11 cellular contexts compared by ENCODE assay signal in the genomic region with DNA sequence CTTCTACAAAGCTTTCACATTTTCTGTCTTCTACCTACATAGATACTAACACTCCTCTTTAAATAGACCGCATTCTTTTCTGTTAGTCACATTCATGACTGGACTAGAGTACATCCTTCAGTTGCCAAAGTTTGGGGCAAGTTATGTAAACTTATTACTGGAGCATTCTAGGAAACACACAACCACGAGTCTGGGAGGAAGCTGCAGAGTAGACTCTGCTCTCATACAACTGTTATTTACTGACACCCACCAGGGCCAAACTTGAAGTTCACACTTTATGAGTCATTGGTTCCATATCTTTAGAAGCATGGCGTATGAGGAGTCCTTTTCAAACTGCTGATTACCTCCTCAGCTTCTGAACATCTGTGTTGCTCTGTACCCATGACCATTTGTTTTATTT.
DNase-seq lines count a peak whose midpoint lies in the region; ATAC-seq and FAIRE-seq lines count a peak whose summit lies in the region.
"Had no signal": no experiment of that assay in that cellular context is flagged by ENCODE, and none has a peak within 500 bp of the region (broad histone marks: within the 10 kb centered on the region; RNA-seq: fewer than 3 reads in every experiment).

No MANE protein-coding gene starts in this region.

- ATAC-seq in HG03442 (IDR thresholded peaks at IDR 0.05; ENCODE audit: unreplicated experiment), result no peak
- no peak for ATAC-seq in activated CD8-positive, alpha-beta memory T cell treated with anti-CD3 and anti-CD28 coated beads, Interleukin-2, amount 10 ng/mL, durations not matched to agents 7 days and 5 days
- ATAC-seq in naive thymus-derived CD8-positive, alpha-beta T cell, result no peak
- ATAC-seq: WTC11 had no signal

- no peaks in the 10 kb centered on the region for H3K36me3 Mint-ChIP-seq in stimulated activated naive CD8-positive, alpha-beta T cell treated with anti-CD3 and anti-CD28 coated beads, Interleukin-15, Interleukin-2, amounts not matched to agents 100 ng/mL and 50 ng/mL, for 24 hours (ENCODE audit: low read depth)
- no peaks in the 10 kb centered on the region for H3K36me3 Mint-ChIP-seq in activated CD8-positive, alpha-beta memory T cell treated with anti-CD3 and anti-CD28 coated beads, Interleukin-2, amount 10 ng/mL, durations not matched to agents 7 days and 5 days
- peaks cover 0 to 3% (median 0%) of the 10 kb centered on the region in 3 donors for H3K36me3 Mint-ChIP-seq in naive thymus-derived CD8-positive, alpha-beta T cell

- H3K27ac Mint-ChIP-seq in stimulated activated naive CD8-positive, alpha-beta T cell treated with anti-CD3 and anti-CD28 coated beads, Interleukin-15, Interleukin-2, amounts not matched to agents 100 ng/mL and 50 ng/mL, for 24 hours, result peak overlapping the region; percentile 55
- no peak overlapping the region for H3K27ac Mint-ChIP-seq in activated CD8-positive, alpha-beta memory T cell treated with anti-CD3 and anti-CD28 coated beads, Interleukin-2, amount 10 ng/mL, durations not matched to agents 7 days and 5 days
- no peak overlapping the region for H3K27ac Mint-ChIP-seq in naive thymus-derived CD8-positive, alpha-beta T cell
- H3K27ac Mint-ChIP-seq: WTC11 had no signal

- no peaks in the 10 kb centered on the region for H3K4me1 Mint-ChIP-seq in stimulated activated naive CD8-positive, alpha-beta T cell treated with anti-CD3 and anti-CD28 coated beads, Interleukin-15, Interleukin-2, amounts not matched to agents 100 ng/mL and 50 ng/mL, for 24 hours (ENCODE audit: low read depth)
- H3K4me1 Mint-ChIP-seq in activated CD8-positive, alpha-beta memory T cell treated with anti-CD3 and anti-CD28 coated beads, Interleukin-2, amount 10 ng/mL, durations not matched to agents 7 days and 5 days, result no peaks in the 10 kb centered on the region
- H3K4me1 Mint-ChIP-seq in naive thymus-derived CD8-positive, alpha-beta T cell, result no peaks in the 10 kb centered on the region
- H3K4me1 Mint-ChIP-seq: WTC11 had no signal

- peaks cover 6% of the 10 kb centered on the region for H3K9me3 Mint-ChIP-seq in stimulated activated naive CD8-positive, alpha-beta T cell treated with anti-CD3 and anti-CD28 coated beads, Interleukin-15, Interleukin-2, amounts not matched to agents 100 ng/mL and 50 ng/mL, for 24 hours
- no peaks in the 10 kb centered on the region for H3K9me3 Mint-ChIP-seq in activated CD8-positive, alpha-beta memory T cell treated with anti-CD3 and anti-CD28 coated beads, Interleukin-2, amount 10 ng/mL, durations not matched to agents 7 days and 5 days (ENCODE audit: low read depth)
- peaks cover 0 to 12% (median 2%) of the 10 kb centered on the region in 9 donors for H3K9me3 Mint-ChIP-seq in naive thymus-derived CD8-positive, alpha-beta T cell

- DNase-seq in HTR-8/SVneo (ENCODE audit: insufficient read length, low spot score) (peak; percentile 44), astrocyte of the hippocampus (ENCODE audit: low read depth, low spot score) (peak; percentile 88), iris pigment epithelial cell (ENCODE audit: low read depth) (peak; percentile 99), nucleus accumbens (lab: John Stamatoyannopoulos, UW) (no peak)
- DNase-seq in activated CD8-positive, alpha-beta memory T cell treated with anti-CD3 and anti-CD28 coated beads, Interleukin-2, amount 10 ng/mL, durations not matched to agents 7 days and 5 days, result no peak
- DNase-seq in naive thymus-derived CD8-positive, alpha-beta T cell, result no peak
- DNase-seq: NCI-H774; stimulated activated CD4-positive, alpha-beta T cell treated with anti-CD3 and anti-CD28 coated beads, Interleukin-1b, Interleukin-23, amount 100 ng/mL, for 48 hours had no signal

- no peak overlapping the region for H3K4me3 Mint-ChIP-seq in stimulated activated naive CD8-positive, alpha-beta T cell treated with anti-CD3 and anti-CD28 coated beads, Interleukin-15, Interleukin-2, amounts not matched to agents 100 ng/mL and 50 ng/mL, for 24 hours
- no peak overlapping the region for H3K4me3 Mint-ChIP-seq in activated CD8-positive, alpha-beta memory T cell treated with anti-CD3 and anti-CD28 coated beads, Interleukin-2, amount 10 ng/mL, durations not matched to agents 7 days and 5 days
- H3K4me3 Mint-ChIP-seq in naive thymus-derived CD8-positive, alpha-beta T cell, result no peak overlapping the region
- H3K4me3 Mint-ChIP-seq: WTC11 had no signal

- CTCF ChIA-PET in activated CD8-positive, alpha-beta memory T cell treated with anti-CD3 and anti-CD28 coated beads, Interleukin-2, amount 10 ng/mL, durations not matched to agents 7 days and 5 days (lab: Charles Lee), result no interaction called here

- peak; percentile 73 for FAIRE-seq in HTR-8/SVneo (lab: Jason Lieb, UNC)

- POLR2A ChIA-PET in naive thymus-derived CD8-positive, alpha-beta T cell (lab: Charles Lee), result no interaction called here

- no peaks in the 10 kb centered on the region for H3K27me3 Mint-ChIP-seq in stimulated activated naive CD8-positive, alpha-beta T cell treated with anti-CD3 and anti-CD28 coated beads, Interleukin-15, Interleukin-2, amounts not matched to agents 100 ng/mL and 50 ng/mL, for 24 hours
- H3K27me3 Mint-ChIP-seq in activated CD8-positive, alpha-beta memory T cell treated with anti-CD3 and anti-CD28 coated beads, Interleukin-2, amount 10 ng/mL, durations not matched to agents 7 days and 5 days, result no peaks in the 10 kb centered on the region
- peaks cover 0 to 8% (median 0%) of the 10 kb centered on the region in 5 donors for H3K27me3 Mint-ChIP-seq in naive thymus-derived CD8-positive, alpha-beta T cell

Comparison
In these comparisons a context has a peak if more than half of its experiments do, and no peak if none do; other contexts are left out.
1. DNase-seq: peak in HTR-8/SVneo (single experiment), astrocyte of the hippocampus (single experiment) and iris pigment epithelial cell (single experiment); none in activated CD8-positive, alpha-beta memory T cell treated with anti-CD3 and anti-CD28 coated beads, Interleukin-2, amount 10 ng/mL, durations not matched to agents 7 days and 5 days (single experiment), nucleus accumbens (0 of 56) and naive thymus-derived CD8-positive, alpha-beta T cell (0 of 10).